ENCODE assay signal across 24 cellular contexts in the genomic region with DNA sequence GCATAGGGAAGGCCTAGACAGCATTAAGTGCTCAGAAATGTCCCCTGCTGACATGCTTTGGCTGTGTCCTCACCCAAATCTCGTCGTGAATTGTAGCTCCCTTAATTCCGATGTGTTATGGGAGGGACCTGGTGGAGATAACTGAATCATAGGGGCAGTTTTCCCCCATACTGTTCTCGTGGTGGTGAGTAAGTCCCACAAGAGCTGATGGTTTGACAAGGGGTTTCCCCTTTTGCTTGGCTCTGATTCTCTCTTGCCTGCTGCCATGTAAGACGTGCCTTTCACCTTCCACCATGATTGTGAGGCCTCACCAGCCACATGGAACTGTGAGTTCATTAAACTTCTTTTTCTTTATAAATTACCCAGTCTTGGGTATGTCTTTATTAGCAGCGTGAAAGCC.
"Had no signal": no experiment of that assay in that cellular context is flagged by ENCODE, and none has a peak within 500 bp of the region (broad histone marks: within the 10 kb centered on the region; RNA-seq: fewer than 3 reads in every experiment).

No MANE protein-coding gene starts in this region.

- ATAC-seq: gastroesophageal sphincter; left colon; naive thymus-derived CD4-positive, alpha-beta T cell; psoas muscle; SK-N-SH treated with all-trans-retinoic acid at 6 μM for 48 hours; T-helper 17 cell had no signal

- H3K36me3 ChIP-seq: neural progenitor cell had no signal

- H3K27ac ChIP-seq: gastroesophageal sphincter, hepatocyte, neural progenitor cell, parathyroid adenoma, psoas muscle, spleen, upper lobe of left lung had no signal

- H3K27me3 ChIP-seq: gastroesophageal sphincter, hepatocyte, neural progenitor cell, spleen, upper lobe of left lung had no signal

- DNase-seq: activated CD4-positive, alpha-beta T cell treated with anti-CD3 and anti-CD28 coated beads for 1 hour; activated CD4-positive, alpha-beta T cell treated with anti-CD3 and anti-CD28 coated beads, Interleukin-2, amount 50 U/mL, for 48 hours; activated CD8-positive, alpha-beta memory T cell treated with anti-CD3 and anti-CD28 coated beads, Interleukin-2, amount 50 U/mL, for 48 hours; activated naive CD4-positive, alpha-beta T cell; activated naive CD8-positive, alpha-beta T cell treated with anti-CD3 and anti-CD28 coated beads, Interleukin-2, amount 10 ng/mL, durations not matched to agents 7 days and 5 days; activated T-cell treated with anti-CD3 and anti-CD28 coated beads, Interleukin-2, amount 50 U/mL, for 48 hours; amniotic stem cell; caudate nucleus; left colon; midbrain; naive thymus-derived CD4-positive, alpha-beta T cell; occipital lobe; psoas muscle; spleen; stimulated activated CD4-positive, alpha-beta T cell treated with anti-CD3 and anti-CD28 coated beads, Interleukin-4, amount 100 ng/mL, for 1 hour; substantia nigra; T-helper 17 cell; T1000 had no signal

- H3K9me3 ChIP-seq: gastroesophageal sphincter, psoas muscle, upper lobe of left lung had no signal

- H3K4me3 ChIP-seq: gastroesophageal sphincter, hepatocyte, neural progenitor cell, psoas muscle, spleen, upper lobe of left lung had no signal

- H3K4me1 ChIP-seq: gastroesophageal sphincter, neural progenitor cell, parathyroid adenoma, psoas muscle, upper lobe of left lung had no signal
